Comparison of ENCODE assay signal across 1 cellular context in the genomic region with DNA sequence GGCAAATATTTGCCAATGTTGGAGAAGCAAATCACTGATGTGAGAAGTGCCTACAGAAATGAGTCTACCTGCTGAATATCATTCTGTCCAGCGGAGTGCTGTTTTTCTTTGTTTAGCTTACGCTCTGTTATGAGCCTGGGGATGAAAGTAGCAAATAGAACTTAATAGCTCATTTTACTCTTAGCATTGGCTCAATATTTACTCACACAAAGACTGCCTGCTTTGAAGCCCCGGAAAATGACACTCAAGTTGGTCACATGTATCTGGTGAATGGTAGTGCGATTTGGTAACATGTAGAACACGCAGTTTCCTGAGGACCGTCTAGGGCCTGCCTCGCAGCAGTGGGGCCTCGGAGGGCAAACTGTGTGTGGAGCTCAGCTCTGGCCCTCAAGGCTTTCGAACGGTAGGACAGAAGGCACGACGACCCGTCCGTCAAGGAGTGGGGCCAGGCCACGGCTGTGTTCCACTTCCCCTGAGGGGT.
TF ChIP-seq lines count a peak whose summit lies in the region.

No MANE protein-coding gene starts in this region.

TF ChIP-seq in HepG2, 621 proteins besides CTCF, POLR2A, EP300 and RAD21 (continues in another document):
- TF ChIP-seq HNF4G (IDR thresholded peaks at IDR 0.05; ENCODE audit: borderline replicate concordance, low read depth, low read length) (no peak), HNF4G (CRISPR knock-in tag; IDR thresholded peaks at IDR 0.05; ENCODE audit: borderline replicate concordance, low read depth) (no peak), MIXL1 (CRISPR knock-in tag; IDR thresholded peaks at IDR 0.05) (no peak), TFE3 (CRISPR knock-in tag; IDR thresholded peaks at IDR 0.05) (peak; percentile 34; the same call in 1 of the 2 replicates), TBL1XR1 (IDR thresholded peaks at IDR 0.05; ENCODE audit: borderline replicate concordance, low read length, partially characterized antibody) (no peak), ZNF703 (CRISPR knock-in tag; IDR thresholded peaks at IDR 0.05; ENCODE audit: borderline replicate concordance) (no peak), ZNF367 (CRISPR knock-in tag; IDR thresholded peaks at IDR 0.05; ENCODE audit: borderline replicate concordance) (no peak), BRCA1 (CRISPR knock-in tag; IDR thresholded peaks at IDR 0.05) (no peak), ZNF543 (CRISPR knock-in tag; IDR thresholded peaks at IDR 0.05) (no peak), TCF7 (IDR thresholded peaks at IDR 0.05; ENCODE audit: low read depth) (peak; percentile 89), ZNF3 (CRISPR knock-in tag; IDR thresholded peaks at IDR 0.05) (no peak), ZNF18 (CRISPR knock-in tag; IDR thresholded peaks at IDR 0.05; ENCODE audit: insufficient replicate concordance) (no peak), ZNF234 (CRISPR knock-in tag; conservative IDR thresholded peaks at IDR 0.05) (no peak), BHLHE40 (IDR thresholded peaks at IDR 0.05; ENCODE audit: low read length) (no peak), IRF1 (CRISPR knock-in tag; IDR thresholded peaks at IDR 0.05; ENCODE audit: low read depth) (no peak), FOXP1 (IDR thresholded peaks at IDR 0.05) (no peak), FOXP1 (CRISPR knock-in tag; IDR thresholded peaks at IDR 0.05) (peak; percentile 33; the same call in 1 of the 2 replicates), SOX13 (IDR thresholded peaks at IDR 0.05) (no peak), SOX13 (CRISPR knock-in tag; conservative IDR thresholded peaks at IDR 0.05 in 1 of 2, IDR thresholded peaks at IDR 0.05 in 1 of 2) (peak in 1 of 2 experiments; percentile 56; a peak in 1 of 4 replicates), POGZ (CRISPR knock-in tag; IDR thresholded peaks at IDR 0.05) (no peak), ZNF484 (CRISPR knock-in tag; IDR thresholded peaks at IDR 0.05; ENCODE audit: borderline replicate concordance, low read depth) (no peak), ZBTB20 (CRISPR knock-in tag; IDR thresholded peaks at IDR 0.05; ENCODE audit: borderline replicate concordance, low read depth) (no peak), ZNF501 (CRISPR knock-in tag; IDR thresholded peaks at IDR 0.05) (no peak), TCF7L2 (IDR thresholded peaks at IDR 0.05; ENCODE audit: low read depth, low read length) (no peak), YEATS2 (CRISPR knock-in tag; IDR thresholded peaks at IDR 0.05; ENCODE audit: borderline replicate concordance) (no peak), ZNF263 (CRISPR knock-in tag; IDR thresholded peaks at IDR 0.05) (no peak), ZNF430 (CRISPR knock-in tag; IDR thresholded peaks at IDR 0.05) (no peak), ZMYM3 (CRISPR knock-in tag; IDR thresholded peaks at IDR 0.05) (no peak), ZNF609 (CRISPR knock-in tag; IDR thresholded peaks at IDR 0.05; ENCODE audit: borderline replicate concordance) (peak; percentile 61; the same call in 1 of the 2 replicates), HHEX (CRISPR knock-in tag; IDR thresholded peaks at IDR 0.05) (peak; percentile 78), ZBTB7A (CRISPR knock-in tag; IDR thresholded peaks at IDR 0.05) (no peak), SATB2 (CRISPR knock-in tag; IDR thresholded peaks at IDR 0.05) (no peak), ZNF83 (CRISPR knock-in tag; IDR thresholded peaks at IDR 0.05; ENCODE audit: borderline replicate concordance) (no peak), XRCC5 (optimal IDR thresholded peaks at IDR 0.05; ENCODE audit: low read length) (no peak), SMARCE1 (IDR thresholded peaks at IDR 0.05; ENCODE audit: borderline replicate concordance) (no peak), ZNF512B (CRISPR knock-in tag; IDR thresholded peaks at IDR 0.05; ENCODE audit: borderline replicate concordance) (no peak), ZFP1 (CRISPR knock-in tag; IDR thresholded peaks at IDR 0.05) (no peak), FOXK1 (CRISPR knock-in tag; IDR thresholded peaks at IDR 0.05; ENCODE audit: borderline replicate concordance, low read depth) (no peak), KMT2B (CRISPR knock-in tag; IDR thresholded peaks at IDR 0.05) (no peak), ZNF775 (CRISPR knock-in tag; IDR thresholded peaks at IDR 0.05; ENCODE audit: borderline replicate concordance) (no peak), PRPF4 (IDR thresholded peaks at IDR 0.05; ENCODE audit: low read depth, low read length, poor library complexity, severe bottlenecking) (no peak), JUN (CRISPR knock-in tag; IDR thresholded peaks at IDR 0.05) (no peak)
- TF ChIP-seq, protein P1, sequence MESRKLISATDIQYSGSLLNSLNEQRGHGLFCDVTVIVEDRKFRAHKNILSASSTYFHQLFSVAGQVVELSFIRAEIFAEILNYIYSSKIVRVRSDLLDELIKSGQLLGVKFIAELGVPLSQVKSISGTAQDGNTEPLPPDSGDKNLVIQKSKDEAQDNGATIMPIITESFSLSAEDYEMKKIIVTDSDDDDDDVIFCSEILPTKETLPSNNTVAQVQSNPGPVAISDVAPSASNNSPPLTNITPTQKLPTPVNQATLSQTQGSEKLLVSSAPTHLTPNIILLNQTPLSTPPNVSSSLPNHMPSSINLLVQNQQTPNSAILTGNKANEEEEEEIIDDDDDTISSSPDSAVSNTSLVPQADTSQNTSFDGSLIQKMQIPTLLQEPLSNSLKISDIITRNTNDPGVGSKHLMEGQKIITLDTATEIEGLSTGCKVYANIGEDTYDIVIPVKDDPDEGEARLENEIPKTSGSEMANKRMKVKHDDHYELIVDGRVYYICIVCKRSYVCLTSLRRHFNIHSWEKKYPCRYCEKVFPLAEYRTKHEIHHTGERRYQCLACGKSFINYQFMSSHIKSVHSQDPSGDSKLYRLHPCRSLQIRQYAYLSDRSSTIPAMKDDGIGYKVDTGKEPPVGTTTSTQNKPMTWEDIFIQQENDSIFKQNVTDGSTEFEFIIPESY (CRISPR knock-in tag; IDR thresholded peaks at IDR 0.05) = peak; percentile 80
- TF ChIP-seq, protein P2, sequence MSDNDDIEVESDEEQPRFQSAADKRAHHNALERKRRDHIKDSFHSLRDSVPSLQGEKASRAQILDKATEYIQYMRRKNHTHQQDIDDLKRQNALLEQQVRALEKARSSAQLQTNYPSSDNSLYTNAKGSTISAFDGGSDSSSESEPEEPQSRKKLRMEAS (IDR thresholded peaks at IDR 0.05) = 0 out of 2 replicates have a peak, but pooled peaks have one; percentile 36
- TF ChIP-seq, protein P3, sequence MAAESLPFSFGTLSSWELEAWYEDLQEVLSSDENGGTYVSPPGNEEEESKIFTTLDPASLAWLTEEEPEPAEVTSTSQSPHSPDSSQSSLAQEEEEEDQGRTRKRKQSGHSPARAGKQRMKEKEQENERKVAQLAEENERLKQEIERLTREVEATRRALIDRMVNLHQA (CRISPR knock-in tag; IDR thresholded peaks at IDR 0.05) = no peak
- TF ChIP-seq, protein P4, sequence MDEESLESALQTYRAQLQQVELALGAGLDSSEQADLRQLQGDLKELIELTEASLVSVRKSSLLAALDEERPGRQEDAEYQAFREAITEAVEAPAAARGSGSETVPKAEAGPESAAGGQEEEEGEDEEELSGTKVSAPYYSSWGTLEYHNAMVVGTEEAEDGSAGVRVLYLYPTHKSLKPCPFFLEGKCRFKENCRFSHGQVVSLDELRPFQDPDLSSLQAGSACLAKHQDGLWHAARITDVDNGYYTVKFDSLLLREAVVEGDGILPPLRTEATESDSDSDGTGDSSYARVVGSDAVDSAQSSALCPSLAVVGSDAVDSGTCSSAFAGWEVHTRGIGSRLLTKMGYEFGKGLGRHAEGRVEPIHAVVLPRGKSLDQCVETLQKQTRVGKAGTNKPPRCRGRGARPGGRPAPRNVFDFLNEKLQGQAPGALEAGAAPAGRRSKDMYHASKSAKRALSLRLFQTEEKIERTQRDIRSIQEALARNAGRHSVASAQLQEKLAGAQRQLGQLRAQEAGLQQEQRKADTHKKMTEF (CRISPR knock-in tag; IDR thresholded peaks at IDR 0.05) = 0 out of 2 replicates have a peak, but pooled peaks have one; percentile 27
- TF ChIP-seq, protein P5, sequence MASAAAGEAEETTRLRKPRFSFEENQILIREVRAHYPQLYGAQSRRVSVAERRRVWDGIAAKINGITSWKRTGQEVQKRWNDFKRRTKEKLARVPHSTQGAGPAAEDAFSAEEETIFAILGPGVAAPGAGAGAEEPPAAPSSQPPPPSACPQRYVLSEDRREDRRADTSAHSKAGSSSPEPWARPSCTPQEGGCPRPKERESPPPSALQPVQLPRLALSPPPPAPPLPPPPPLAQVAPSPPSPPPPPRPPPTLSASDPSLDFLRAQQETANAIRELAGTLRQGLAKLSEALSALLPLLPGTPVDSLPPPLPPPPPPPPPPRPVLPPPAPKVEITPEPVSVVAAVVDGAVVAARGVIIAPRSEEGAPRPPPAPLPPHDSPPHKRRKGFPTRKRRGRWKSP (CRISPR knock-in tag; IDR thresholded peaks at IDR 0.05) = no peak
